Comparison of ENCODE assay signal across 16 cellular contexts in the genomic region with DNA sequence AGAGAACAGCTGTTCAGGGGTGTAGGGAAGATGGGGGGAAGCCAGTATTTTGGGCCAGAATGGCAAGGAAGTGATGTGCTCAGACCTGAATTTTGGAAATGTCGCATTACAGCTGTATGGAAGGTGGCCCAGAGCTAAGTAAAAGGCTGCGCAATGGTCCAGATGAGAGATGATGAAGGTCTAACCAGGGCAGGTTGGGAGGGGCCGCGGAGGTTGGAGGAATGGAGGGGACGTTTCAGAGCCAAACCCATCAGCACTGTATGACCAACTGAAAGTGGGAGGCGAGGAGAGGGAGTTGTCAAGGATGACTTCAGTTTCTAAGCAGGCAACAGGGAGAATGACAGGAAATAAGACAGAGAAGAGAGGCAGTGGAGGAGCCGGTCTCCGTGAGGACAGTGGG.
DNase-seq lines count a peak whose midpoint lies in the region; ATAC-seq and TF ChIP-seq lines count a peak whose summit lies in the region.
"Had no signal": no experiment of that assay in that cellular context is flagged by ENCODE, and none has a peak within 500 bp of the region (broad histone marks: within the 10 kb centered on the region; RNA-seq: fewer than 3 reads in every experiment).

No MANE protein-coding gene starts in this region.

- H3K36me3 ChIP-seq in heart right ventricle (no peaks in the 10 kb centered on the region), muscle layer of colon (ENCODE audit: insufficient read depth, low read length) (no peaks in the 10 kb centered on the region), spleen (no peaks in the 10 kb centered on the region), aorta (ENCODE audit: control insufficient read depth in 1 of 2, insufficient read depth in 2 of 2, low read length in 1 of 2) (no peaks in the 10 kb centered on the region)
- H3K36me3 ChIP-seq: HAP-1 had no signal

- DNase-seq in heart right ventricle (no peak), left cardiac atrium (no peak), spleen (peak; percentile 41), aorta (peak in 1 of 2 donors; percentile 57), NCI-H524 (lab: John Stamatoyannopoulos, UW) (no peak), NCI-H526 (lab: John Stamatoyannopoulos, UW) (no peak)
- DNase-seq: C1 segment of cervical spinal cord, DMS153, EL, IMR-90, Kasumi-1, NCI-H1930, NCI-H2171 treated with DMSO at 0.1 percent for 48 hours had no signal

- H3K4me1 ChIP-seq in heart right ventricle (peaks cover 27 to 99% (median 85%) of the 10 kb centered on the region in 9 donors), muscle layer of colon (ENCODE audit: insufficient read depth, low read length) (peaks cover 98% of the 10 kb centered on the region), spleen (peaks cover 0 to 49% (median 4%) of the 10 kb centered on the region in 6 donors), aorta (ENCODE audit: control insufficient read depth in 1 of 2, insufficient read depth in 2 of 2, low read length in 2 of 2) (peaks cover 0 to 1% of the 10 kb centered on the region in 2 donors)
- H3K4me1 ChIP-seq: HAP-1 had no signal

- no peak for TF ChIP-seq POLR2A in spleen (IDR thresholded peaks at IDR 0.05)

- H3K27ac ChIP-seq in heart right ventricle (peak overlapping the region; percentile 33 to 94 (median 87)), muscle layer of colon (ENCODE audit: low read depth, low read length) (peak overlapping the region; percentile 90), spleen (peak overlapping the region in 7 of 8 donors; percentile 20 to 76 (median 69)), aorta (ENCODE audit: low read depth in 1 of 2, low read length in 2 of 2) (peak overlapping the region; percentile 62 to 87)

- intact Hi-C loops in heart right ventricle (cut with DNase I), result loop anchor here in 3 of 10 donors (5.0 kb wide), 4 partner anchors 41 to 56 kb away; no protein-coding TSS in a partner anchor
- intact Hi-C loops in left cardiac atrium (cut with DNase I), result no loop called here
- intact Hi-C loops in spleen (cut with DNase I; ENCODE audit: low total_unique reads), result no loop called here
- intact Hi-C loops in aorta (cut with DNase I), result loop anchor here in 1 of 2 donors (5.0 kb wide), 1 partner anchor 59 kb away; a partner anchor contains a TSS

- H3K9ac ChIP-seq in muscle layer of colon (ENCODE audit: low read length), result no peak overlapping the region

- 63 to 66% methylated on average over 8 of the region's 8 CpGs for WGBS in heart right ventricle, 2 donors
- 74 to 87% (median 78%) methylated on average over 8 of the region's 8 CpGs for WGBS in spleen, 5 donors
- 79 to 80% methylated on average over 8 of the region's 8 CpGs for WGBS in aorta, 2 donors

- H3K9me3 ChIP-seq in heart right ventricle, result no peaks in the 10 kb centered on the region
- H3K9me3 ChIP-seq in muscle layer of colon (ENCODE audit: low read length), result no peaks in the 10 kb centered on the region
- H3K9me3 ChIP-seq in spleen, result no peaks in the 10 kb centered on the region
- no peaks in the 10 kb centered on the region for H3K9me3 ChIP-seq in aorta (ENCODE audit: control insufficient read depth, low read length)
- H3K9me3 ChIP-seq: HAP-1 had no signal

- TF ChIP-seq CTCF in heart right ventricle (IDR thresholded peaks at IDR 0.05) (no peak), spleen (IDR thresholded peaks at IDR 0.05 in 8 of 11, conservative IDR thresholded peaks at IDR 0.05 in 3 of 11) (no peak)

- ATAC-seq in heart right ventricle (no peak), left cardiac atrium (no peak), aorta (ENCODE audit: low FRiP score) (no peak), HG03342 (IDR thresholded peaks at IDR 0.05; ENCODE audit: unreplicated experiment) (no peak)

- H3K27me3 ChIP-seq in heart right ventricle (no peaks in the 10 kb centered on the region), muscle layer of colon (ENCODE audit: control insufficient read depth in 1 of 2, insufficient read depth in 2 of 2, low read length in 2 of 2) (no peaks in the 10 kb centered on the region), spleen (replicated peaks in 1 of 7) (peaks cover 0 to 9% (median 0%) of the 10 kb centered on the region in 7 donors), aorta (ENCODE audit: control insufficient read depth in 1 of 2, insufficient read depth in 2 of 2, low read length in 1 of 2) (no peaks in the 10 kb centered on the region)

- H3K4me3 ChIP-seq in heart right ventricle, result no peak overlapping the region
- no peak overlapping the region for H3K4me3 ChIP-seq in muscle layer of colon (ENCODE audit: low read depth in 1 of 2, low read length in 2 of 2)
- no peak overlapping the region for H3K4me3 ChIP-seq in spleen
- H3K4me3 ChIP-seq in aorta (ENCODE audit: low read length in 2 of 2), result no peak overlapping the region
- H3K4me3 ChIP-seq: HAP-1 had no signal
